In the genomic region with DNA sequence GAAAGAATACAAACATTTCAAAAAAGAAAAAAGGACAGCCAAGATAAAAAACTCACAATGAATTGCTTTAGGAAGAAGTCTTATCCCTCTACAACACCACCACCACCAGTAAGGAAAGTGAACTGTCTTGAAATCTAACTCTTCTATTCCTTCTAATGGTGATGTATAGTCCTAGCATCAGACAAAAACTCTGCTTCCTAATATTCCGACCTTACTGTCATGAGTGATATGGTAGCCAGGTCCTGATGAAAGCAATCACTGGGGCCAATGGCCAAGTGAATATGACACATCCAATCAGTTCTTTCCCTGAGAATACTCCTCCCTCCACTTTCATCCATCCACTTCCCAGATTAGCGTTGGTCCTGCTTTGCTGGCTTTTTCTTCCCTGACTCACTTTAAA, we compare ENCODE assay signal across 15 cellular contexts. TPM values are rescaled to one million over a fixed set of nuclear protein-coding genes. Genes with fewer than 3 reads are reported as not detected.
DNase-seq lines count a peak whose midpoint lies in the region; ATAC-seq and TF ChIP-seq lines count a peak whose summit lies in the region.
"Had no signal": no experiment of that assay in that cellular context is flagged by ENCODE, and none has a peak within 500 bp of the region (broad histone marks: within the 10 kb centered on the region; RNA-seq: fewer than 3 reads in every experiment).

No MANE protein-coding gene starts in this region.

- intact Hi-C loops in left ventricle myocardium superior (cut with micrococcal nuclease), result no loop called here

- in situ Hi-C loops in astrocyte of the spinal cord (cut with HindIII; ENCODE audit: low sequenced_read_pairs), result no loop called here

- no peak overlapping the region for H3K4me3 ChIP-seq in astrocyte of the spinal cord (ENCODE audit: low read depth, low read length)
- H3K4me3 ChIP-seq: skin epidermis had no signal

- peak overlapping the region; percentile 66; the same call in 1 of the 2 replicates for H3K4me3 Mint-ChIP-seq in HFFc6
- H3K4me3 Mint-ChIP-seq: activated CD4-positive, alpha-beta memory T cell treated with anti-CD3 and anti-CD28 coated beads, Interleukin-2, amount 10 ng/mL, durations not matched to agents 7 days and 5 days; activated naive CD4-positive, alpha-beta T cell treated with anti-CD3 and anti-CD28 coated beads, Interleukin-2, amount 50 U/mL, for 24 hours; CD8-positive, alpha-beta T cell; effector memory CD8-positive, alpha-beta T cell; T-helper 1 cell treated with Interleukin-12 subunit alpha and Interleukin-12 subunit beta and Interleukin-4 antibody, amounts not matched to agents 30 μg/mL and 1 μg/mL, for 36 hours had no signal

- H3K9me3 Mint-ChIP-seq in HFFc6, result peaks cover 4% of the 10 kb centered on the region; the same call in 1 of the 2 replicates
- H3K9me3 Mint-ChIP-seq: activated naive CD4-positive, alpha-beta T cell treated with anti-CD3 and anti-CD28 coated beads, Interleukin-2, amount 50 U/mL, for 24 hours; effector memory CD8-positive, alpha-beta T cell had no signal

- TF ChIP-seq CTCF in HFFc6 (IDR thresholded peaks at IDR 0.05), result no peak; the same call in 1 of the 2 replicates
- TF ChIP-seq CTCF in astrocyte of the spinal cord (IDR thresholded peaks at IDR 0.05; ENCODE audit: low read depth, low read length), result peak; percentile 15

- peak overlapping the region; percentile 82 for H3K27ac Mint-ChIP-seq in HFFc6
- H3K27ac Mint-ChIP-seq: activated CD4-positive, alpha-beta memory T cell treated with anti-CD3 and anti-CD28 coated beads, Interleukin-2, amount 10 ng/mL, durations not matched to agents 7 days and 5 days; activated naive CD4-positive, alpha-beta T cell treated with anti-CD3 and anti-CD28 coated beads, Interleukin-2, amount 50 U/mL, for 24 hours; CD8-positive, alpha-beta T cell; T-helper 1 cell treated with Interleukin-12 subunit alpha and Interleukin-12 subunit beta and Interleukin-4 antibody, amounts not matched to agents 30 μg/mL and 1 μg/mL, for 36 hours had no signal

- peaks cover 39% of the 10 kb centered on the region for H3K36me3 Mint-ChIP-seq in HFFc6 (ENCODE audit: low read depth)

- peaks cover 31% of the 10 kb centered on the region for H3K4me1 Mint-ChIP-seq in HFFc6 (ENCODE audit: low read depth)
- H3K4me1 Mint-ChIP-seq: activated CD4-positive, alpha-beta memory T cell treated with anti-CD3 and anti-CD28 coated beads, Interleukin-2, amount 10 ng/mL, durations not matched to agents 7 days and 5 days; activated naive CD4-positive, alpha-beta T cell treated with anti-CD3 and anti-CD28 coated beads, Interleukin-2, amount 50 U/mL, for 24 hours had no signal

- no peaks in the 10 kb centered on the region; the same call in 1 of the 2 replicates for H3K27me3 Mint-ChIP-seq in HFFc6 (ENCODE audit: insufficient read depth)
- H3K27me3 Mint-ChIP-seq: activated CD4-positive, alpha-beta memory T cell treated with anti-CD3 and anti-CD28 coated beads, Interleukin-2, amount 10 ng/mL, durations not matched to agents 7 days and 5 days; activated naive CD4-positive, alpha-beta T cell treated with anti-CD3 and anti-CD28 coated beads, Interleukin-2, amount 50 U/mL, for 24 hours; effector memory CD8-positive, alpha-beta T cell had no signal

- ATAC-seq in left ventricle myocardium superior (peak; percentile 9), HG03354 (IDR thresholded peaks at IDR 0.05; ENCODE audit: poor library complexity, severe bottlenecking, unreplicated experiment) (no peak)
- ATAC-seq: CD8-positive, alpha-beta T cell; effector memory CD8-positive, alpha-beta T cell had no signal

- DNase-seq in HFFc6 (peak; percentile 17), astrocyte of the spinal cord (ENCODE audit: low read depth, low spot score) (peak; percentile 27), left ventricle myocardium superior (no peak), superior temporal gyrus (ENCODE audit: extremely low spot score) (peak; percentile 25), foreskin melanocyte (no peak), NCI-H510A treated with DMSO at 0.1 percent for 48 hours (lab: John Stamatoyannopoulos, UW) (no peak), GDM1 (lab: John Stamatoyannopoulos, UW) (no peak)
- DNase-seq: activated CD4-positive, alpha-beta memory T cell treated with anti-CD3 and anti-CD28 coated beads, Interleukin-2, amount 10 ng/mL, durations not matched to agents 7 days and 5 days; CD8-positive, alpha-beta T cell; effector memory CD8-positive, alpha-beta T cell; NCI-H2029 had no signal

RNA-seq across cellular contexts. Expression of gene GK5, which starts 14.8 kb away (rescaled TPM):
- total RNA-seq in HFFc6 (2021; fragmentation: NEBNext Ultra II Directional; extraction: Animal tissue kit (Norgen Biotek cat#: 25700)), result 10 to 100 TPM; 12.4 to 16.8 (median 14.1) TPM
- 7.9 TPM for total RNA-seq in left ventricle myocardium superior

Comparison
In these comparisons a context has a peak if more than half of its experiments do, and no peak if none do; other contexts are left out.
1. DNase-seq: peak in HFFc6 (single experiment), astrocyte of the spinal cord (single experiment) and superior temporal gyrus (single experiment); none in left ventricle myocardium superior (single experiment), foreskin melanocyte (single experiment), NCI-H510A treated with DMSO at 0.1 percent for 48 hours (single experiment) and GDM1 (single experiment).